ENCODE assay signal across 8 cellular contexts in the genomic region with DNA sequence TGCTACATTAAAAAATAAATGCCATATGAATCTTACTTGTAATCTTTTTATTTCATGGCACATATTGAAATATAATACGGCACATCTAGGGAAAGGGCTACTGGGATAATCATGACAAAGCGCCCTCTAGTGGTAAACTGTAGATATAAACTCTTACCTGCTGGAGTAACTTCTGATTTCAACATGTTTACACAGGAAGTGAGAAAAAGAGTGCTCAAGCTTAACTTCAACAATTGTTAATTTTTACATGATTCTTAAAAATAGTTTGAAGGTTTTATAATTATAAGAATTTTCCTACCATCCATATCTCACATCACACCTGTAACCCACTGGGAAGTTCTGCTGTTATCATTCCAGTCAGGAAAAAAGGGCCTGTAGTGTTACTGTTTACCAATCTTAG. TPM values are rescaled to one million over a fixed set of nuclear protein-coding genes. Genes with fewer than 3 reads are reported as not detected.
A peak's percentile ranks its signal among the peaks of the same experiment; 100 is the strongest.
DNase-seq lines count a peak whose midpoint lies in the region; FAIRE-seq and TF ChIP-seq lines count a peak whose summit lies in the region.

No MANE protein-coding gene starts in this region.

- no peak overlapping the region for H3K9ac ChIP-seq in OCI-LY3 (ENCODE audit: low read length)
- H3K9ac ChIP-seq in mesenchymal stem cell (ENCODE audit: low read length) = peak overlapping the region; percentile 16

- peaks cover 5% of the 10 kb centered on the region for H3K79me1 ChIP-seq in mesenchymal stem cell (replicated peaks; ENCODE audit: low read length, poor library complexity, severe bottlenecking)

- H3K4me2 ChIP-seq in OCI-LY3 (ENCODE audit: low read length) (peak overlapping the region; percentile 48), mesenchymal stem cell (ENCODE audit: low read length, poor library complexity, severe bottlenecking) (no peak overlapping the region)

- H4K20me1 ChIP-seq in OCI-LY3 (ENCODE audit: insufficient read depth, low read length) = no peaks in the 10 kb centered on the region

- H2BK5ac ChIP-seq in mesenchymal stem cell (ENCODE audit: low read depth, low read length, poor library complexity, severe bottlenecking) = no peak overlapping the region

- H3K27me3 Mint-ChIP-seq in chondrocyte (ENCODE audit: low read depth) = peaks cover 39% of the 10 kb centered on the region

- no peaks in the 10 kb centered on the region for H3K36me3 Mint-ChIP-seq in chondrocyte (ENCODE audit: low read depth)

- peaks cover 8% of the 10 kb centered on the region for H3K79me2 ChIP-seq in OCI-LY3 (ENCODE audit: low read length)

- no peak overlapping the region for H2BK120ac ChIP-seq in mesenchymal stem cell (ENCODE audit: low read depth, low read length)

- no peak overlapping the region for H3K27ac ChIP-seq in OCI-LY3 (ENCODE audit: low read length)
- no peak overlapping the region for H3K27ac ChIP-seq in mesenchymal stem cell (ENCODE audit: low read length, poor library complexity, severe bottlenecking)

- H3K9me3 Mint-ChIP-seq in chondrocyte (ENCODE audit: low read depth) = no peaks in the 10 kb centered on the region

- no CpG with 5 or more reads among the region's 2 CpGs for WGBS in mesenchymal stem cell

- no peak overlapping the region for H2AK5ac ChIP-seq in mesenchymal stem cell (ENCODE audit: low read length, severe bottlenecking)

- peak; percentile 78 for TF ChIP-seq CTCF in OCI-LY3 (IDR thresholded peaks at IDR 0.05; ENCODE audit: low read depth, low read length)
- peak; percentile 96 for TF ChIP-seq CTCF in chondrocyte (IDR thresholded peaks at IDR 0.05)

- H3K36me3 ChIP-seq in OCI-LY3 (replicated peaks; ENCODE audit: low read depth, low read length) (no peaks in the 10 kb centered on the region), mesenchymal stem cell (ENCODE audit: control insufficient read depth in 1 of 2, insufficient read depth in 2 of 2, low read depth in 1 of 2, low read length in 2 of 2) (no peaks in the 10 kb centered on the region)

- H3K4me3 Mint-ChIP-seq in chondrocyte (ENCODE audit: unreplicated experiment) = no peak overlapping the region

- H3K27ac Mint-ChIP-seq in chondrocyte (ENCODE audit: unreplicated experiment) = no peak overlapping the region

- no peak for TF ChIP-seq POLR2A in GM12891 (IDR thresholded peaks at IDR 0.05; ENCODE audit: low read depth, low read length)

- H3K27me3 ChIP-seq in OCI-LY3 (ENCODE audit: low read depth, low read length) = no peaks in the 10 kb centered on the region
- no peaks in the 10 kb centered on the region for H3K27me3 ChIP-seq in mesenchymal stem cell (ENCODE audit: control insufficient read depth in 1 of 2, insufficient read depth in 1 of 2, low read length in 2 of 2)

- no peak overlapping the region for H3K4me3 ChIP-seq in OCI-LY3 (ENCODE audit: low read length)
- no peak overlapping the region for H3K4me3 ChIP-seq in mesenchymal stem cell (ENCODE audit: insufficient read depth in 1 of 2, low read depth in 1 of 2, low read length in 2 of 2)

- H4K91ac ChIP-seq in mesenchymal stem cell (ENCODE audit: low read length) = no peak overlapping the region

- no peaks in the 10 kb centered on the region for H3K9me3 ChIP-seq in OCI-LY3 (ENCODE audit: insufficient read depth, low read length)
- no peaks in the 10 kb centered on the region for H3K9me3 ChIP-seq in mesenchymal stem cell (ENCODE audit: control insufficient read depth, low read length)

- no peak for FAIRE-seq in GM12891 (lab: Jason Lieb, UNC)

- H3K4me1 Mint-ChIP-seq in chondrocyte (ENCODE audit: low read depth) = peaks cover 12% of the 10 kb centered on the region

- peak overlapping the region; percentile 29; the same call in 1 of the 2 replicates for H2AFZ ChIP-seq in OCI-LY3 (ENCODE audit: low read depth, low read length)
- H2AFZ ChIP-seq in mesenchymal stem cell (ENCODE audit: low read depth, low read length) = no peak overlapping the region

- H3K18ac ChIP-seq in mesenchymal stem cell (ENCODE audit: low read depth in 1 of 2, low read length in 2 of 2) = no peak overlapping the region

- H4K8ac ChIP-seq in mesenchymal stem cell (ENCODE audit: low read length) = no peak overlapping the region

- H2BK12ac ChIP-seq in mesenchymal stem cell (ENCODE audit: low read length in 2 of 2) = no peak overlapping the region

- no peak overlapping the region for H3K23ac ChIP-seq in mesenchymal stem cell (ENCODE audit: low read length in 2 of 2)

- H2BK15ac ChIP-seq in mesenchymal stem cell (ENCODE audit: low read depth, poor library complexity, severe bottlenecking) = no peak overlapping the region

- DNase-seq in AG08396 (ENCODE audit: low spot score) = peak; percentile 28
- no peak for DNase-seq in GM12891 (ENCODE audit: insufficient read length, low spot score)
- DNase-seq in LHCN-M2 (ENCODE audit: low read depth) = peak; percentile 66
- no peak for DNase-seq in chondrocyte (ENCODE audit: low spot score)
- DNase-seq in mesenchymal stem cell = peak; percentile 68
- no peak for DNase-seq in GM19240 (ENCODE audit: insufficient read length, low spot score)
- DNase-seq in stimulated activated CD4-positive, alpha-beta T cell treated with anti-CD3 and anti-CD28 coated beads, Interleukin-4, amount 100 ng/mL, for 4 hours = no peak

- H3K4me1 ChIP-seq in OCI-LY3 (ENCODE audit: low read length) = peaks cover 16% of the 10 kb centered on the region
- H3K4me1 ChIP-seq in mesenchymal stem cell (ENCODE audit: control insufficient read depth, insufficient read depth, low read depth, low read length) = peaks cover 1% of the 10 kb centered on the region

- no peak overlapping the region for H3K4ac ChIP-seq in mesenchymal stem cell (ENCODE audit: low read depth in 1 of 2, low read length in 2 of 2)

- H3K14ac ChIP-seq in mesenchymal stem cell (ENCODE audit: low read length in 2 of 2) = no peak overlapping the region

TF ChIP-seq in GM12891, 5 proteins besides CTCF, POLR2A, EP300 and RAD21:
- TF ChIP-seq POU2F2 (IDR thresholded peaks at IDR 0.05; ENCODE audit: low read depth, low read length) = no peak
- TF ChIP-seq PAX5 (IDR thresholded peaks at IDR 0.05; ENCODE audit: insufficient read depth, low read length, severe bottlenecking) = no peak
- TF ChIP-seq POLR2AphosphoS5 (IDR thresholded peaks at IDR 0.05; ENCODE audit: low read depth, low read length) = no peak
- no peak for TF ChIP-seq TAF1 (IDR thresholded peaks at IDR 0.05; ENCODE audit: low read depth, low read length)
- TF ChIP-seq SPI1 (IDR thresholded peaks at IDR 0.05; ENCODE audit: low read depth, low read length) = 0 out of 2 replicates have a peak, but pooled peaks have one; percentile 26
TF ChIP-seq in GM12891: peak in this region for 1.

RNA-seq across cellular contexts. Expression of gene HEPACAM2, which starts 2.0 kb away (rescaled TPM):
- not detected for polyA plus RNA-seq in GM12891 (2012; ENCODE audit: low read depth, missing spikeins)
- not detected in 2 replicates for total RNA-seq in LHCN-M2 (2014; rRNA removed)
- not detected for polyA plus RNA-seq in LHCN-M2 (2012)
- not detected in 3 replicates for total RNA-seq in chondrocyte
- polyA plus RNA-seq in mesenchymal stem cell (2013, experiment 1 of 2) = not detected
- polyA plus RNA-seq in mesenchymal stem cell (2013, experiment 2 of 2) = not detected

RNA-seq across cellular contexts. Expression of gene VPS50, which starts 3.9 kb away (rescaled TPM):
- 5.6 TPM for polyA plus RNA-seq in GM12891 (2012; ENCODE audit: low read depth, missing spikeins)
- 32.5 and 42.2 TPM in 2 replicates for total RNA-seq in LHCN-M2 (2014; rRNA removed)
- 6.0 TPM for polyA plus RNA-seq in LHCN-M2 (2012)
- total RNA-seq in chondrocyte = 16.7 to 24.7 TPM (median 17.4 TPM) in 3 replicates
- 8.1 TPM for polyA plus RNA-seq in mesenchymal stem cell (2013, experiment 1 of 2)
- 8.4 TPM for polyA plus RNA-seq in mesenchymal stem cell (2013, experiment 2 of 2)

Comparison
In these comparisons a context has a peak if more than half of its experiments do, and no peak if none do; other contexts are left out.
1. DNase-seq: peak in AG08396 (single experiment), LHCN-M2 (single experiment) and mesenchymal stem cell (single experiment); none in GM12891 (single experiment), chondrocyte (single experiment), GM19240 (single experiment) and stimulated activated CD4-positive, alpha-beta T cell treated with anti-CD3 and anti-CD28 coated beads, Interleukin-4, amount 100 ng/mL, for 4 hours (0 of 2).